ENCODE assay signal across 6 cellular contexts in the genomic region with DNA sequence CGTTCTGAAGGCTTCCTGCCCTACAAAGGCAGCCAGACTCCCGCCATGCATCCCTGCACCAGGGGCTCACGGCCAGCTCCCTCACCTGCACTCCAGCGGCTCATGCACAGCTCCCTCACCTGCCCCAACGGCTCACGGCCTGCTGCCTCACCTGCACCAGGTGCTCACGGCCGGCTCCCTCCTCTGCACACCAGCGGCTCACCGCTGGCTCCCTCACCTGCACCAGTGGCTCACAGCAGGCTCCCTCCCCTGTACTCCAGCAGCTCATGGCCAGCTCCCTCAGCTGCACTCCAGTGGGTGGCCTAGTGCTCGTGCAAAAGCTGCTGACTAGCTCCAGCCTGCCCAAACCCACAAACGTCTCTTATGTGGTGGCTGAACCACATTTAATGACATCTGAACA.
DNase-seq lines count a peak whose midpoint lies in the region; ATAC-seq, FAIRE-seq and TF ChIP-seq lines count a peak whose summit lies in the region.
"Not testable (repeated sequence)": the region's sequence is repeated elsewhere in the genome, so short reads cannot be mapped to it uniquely, and the experiment has no call there.

No MANE protein-coding gene starts in this region.

- FAIRE-seq in kidney (lab: Jason Lieb, UNC), result not testable (repeated sequence)

- TF ChIP-seq CTCF in kidney (IDR thresholded peaks at IDR 0.05; ENCODE audit: borderline replicate concordance, extremely low read depth, insufficient read depth); omental fat pad (IDR thresholded peaks at IDR 0.05); upper lobe of left lung (IDR thresholded peaks at IDR 0.05): not testable (repeated sequence)

- not testable (repeated sequence) for TF ChIP-seq POLR2A in upper lobe of left lung (IDR thresholded peaks at IDR 0.05)

- not testable (repeated sequence) for H3K4me3 ChIP-seq in H7 (ENCODE audit: insufficient read depth, low read depth, low read length); kidney (ENCODE audit: low read length in 2 of 2); upper lobe of left lung

- not testable (repeated sequence) for H3K9me3 ChIP-seq in kidney (ENCODE audit: control insufficient read depth in 1 of 2, low read length in 2 of 2)
- peaks cover 0 to 14% (median 0%) of the 10 kb centered on the region in 4 donors for H3K9me3 ChIP-seq in upper lobe of left lung

- not testable (repeated sequence) for H3K27ac ChIP-seq in kidney (ENCODE audit: low read depth in 2 of 2, low read length in 2 of 2); upper lobe of left lung

- ATAC-seq in omental fat pad (ENCODE audit: low FRiP score) (peak; percentile 32), upper lobe of left lung (ENCODE audit: low FRiP score in 2 of 2) (peak; percentile 62 to 80)

- not testable (repeated sequence) for H3K27me3 ChIP-seq in H7 (ENCODE audit: control insufficient read depth, insufficient read depth, low read length); upper lobe of left lung

- not testable (repeated sequence) for H3K36me3 ChIP-seq in H7 (replicated peaks; ENCODE audit: control insufficient read depth, insufficient read depth, low read length); kidney (ENCODE audit: control insufficient read depth in 1 of 2, insufficient read depth in 2 of 2, low read length in 2 of 2); upper lobe of left lung

- 74% methylated on average over 6 to 12 of the region's 12 CpGs for WGBS in upper lobe of left lung, 2 donors

- not testable (repeated sequence) for TF ChIP-seq EP300 in upper lobe of left lung (IDR thresholded peaks at IDR 0.05)

- H3K9ac ChIP-seq in kidney (ENCODE audit: low read length in 2 of 2), result not testable (repeated sequence)

- intact Hi-C loops in kidney (cut with DNase I), result not testable (repeated sequence)

- DNase-seq in H7 (peak; percentile 2), NCI-H1105 treated with DMSO at 0.1 percent for 48 hours (lab: John Stamatoyannopoulos, UW) (peak; percentile 5), SW480 (ENCODE audit: low spot score) (peak; percentile 30), kidney (peak; percentile 73), upper lobe of left lung (peak in 1 of 2 donors; percentile 65)
- not testable (repeated sequence) for DNase-seq in omental fat pad (ENCODE audit: low spot score)

- not testable (repeated sequence) for H3K4me1 ChIP-seq in kidney (ENCODE audit: control insufficient read depth in 1 of 2, insufficient read depth in 1 of 2, low read depth in 1 of 2, low read length in 2 of 2); upper lobe of left lung
